ENCODE assay signal across 22 cellular contexts in genomic region chr16:85249418-85249817, GRCh38.
DNase-seq lines count a peak whose midpoint lies in the region; ATAC-seq, FAIRE-seq and TF ChIP-seq lines count a peak whose summit lies in the region.
"Had no signal": no experiment of that assay in that cellular context is flagged by ENCODE, and none has a peak within 500 bp of the region (broad histone marks: within the 10 kb centered on the region; RNA-seq: fewer than 3 reads in every experiment).

No MANE protein-coding gene starts in this region.

- peak; percentile 69 for DNase-seq in left lobe of liver (ENCODE audit: low spot score)
- DNase-seq in pancreas = peak; percentile 79 to 91 (median 83)
- DNase-seq in colonic mucosa = no peak
- no peak for DNase-seq in AG08396 (ENCODE audit: low spot score)
- no peak for DNase-seq in osteoblast (ENCODE audit: insufficient read length, low spot score, missing footprints)
- DNase-seq in dedifferentiated amniotic fluid mesenchymal stem cell (ENCODE audit: extremely low spot score) = no peak
- DNase-seq: Caco-2; CD4-positive, alpha-beta memory T cell; DMS153; GDM1; GOT3; NCI-H1105; NCI-H146; NCI-H2029; NCI-H2227 treated with DMSO at 0.1 percent for 48 hours; NCI-H510A treated with DMSO at 0.1 percent for 48 hours; NCI-H748 treated with DMSO at 0.1 percent for 48 hours; SJCRH30 had no signal

- 42 to 43% methylated on average over 16 of the region's 16 CpGs for WGBS in pancreas, 2 donors

- intact Hi-C loops in pancreas (cut with DNase I) = no loop called here
- intact Hi-C loops in colonic mucosa (cut with DNase I) = loop anchor here (5.0 kb wide), 1 partner anchor 132 kb away; no protein-coding TSS in a partner anchor

- H2AFZ ChIP-seq in osteoblast (ENCODE audit: low read length) = no peak overlapping the region

- H3K79me2 ChIP-seq in osteoblast (ENCODE audit: insufficient read depth, low read length) = peaks cover 3% of the 10 kb centered on the region

- H3K9me3 ChIP-seq in BLaER1 treated with 17β-estradiol and CSF1 and Interleukin-3, amounts not matched to agents 10 nM and 100 nM (replicated peaks in 1 of 11) = no peaks in the 10 kb centered on the region
- no peaks in the 10 kb centered on the region for H3K9me3 ChIP-seq in pancreas
- no peaks in the 10 kb centered on the region for H3K9me3 ChIP-seq in colonic mucosa
- no peaks in the 10 kb centered on the region for H3K9me3 ChIP-seq in osteoblast (ENCODE audit: low read depth, low read length)
- H3K9me3 ChIP-seq: Caco-2, SJCRH30 had no signal

- H3K4me1 ChIP-seq in BLaER1 treated with 17β-estradiol and CSF1 and Interleukin-3, amounts not matched to agents 10 nM and 100 nM = peaks cover 28 to 99% (median 88%) of the 10 kb centered on the region in 10 experiments
- H3K4me1 ChIP-seq in pancreas (peaks cover 0 to 3% (median 0%) of the 10 kb centered on the region in 3 donors), colonic mucosa (no peaks in the 10 kb centered on the region), osteoblast (ENCODE audit: insufficient read depth, low read length) (no peaks in the 10 kb centered on the region)
- H3K4me1 ChIP-seq: Caco-2 had no signal

- no peaks in the 10 kb centered on the region for H3K36me3 ChIP-seq in BLaER1 treated with 17β-estradiol and CSF1 and Interleukin-3, amounts not matched to agents 10 nM and 100 nM
- no peaks in the 10 kb centered on the region for H3K36me3 ChIP-seq in pancreas
- no peaks in the 10 kb centered on the region for H3K36me3 ChIP-seq in colonic mucosa
- H3K36me3 ChIP-seq in osteoblast (ENCODE audit: insufficient read depth, low read length) = no peaks in the 10 kb centered on the region
- H3K36me3 ChIP-seq: SJCRH30 had no signal

- peak overlapping the region in 2 of 11 experiments; percentile 4 to 43; a peak in 2 of 22 replicates for H3K27ac ChIP-seq in BLaER1 treated with 17β-estradiol and CSF1 and Interleukin-3, amounts not matched to agents 10 nM and 100 nM
- H3K27ac ChIP-seq in pancreas (no peak overlapping the region), colonic mucosa (no peak overlapping the region), osteoblast (ENCODE audit: low read depth, low read length) (no peak overlapping the region)
- H3K27ac ChIP-seq: SJCRH30 had no signal

- ATAC-seq in SK-N-SH treated with all-trans-retinoic acid at 6 μM for 48 hours (no peak), left lobe of liver (peak; percentile 32), pancreas (peak; percentile 64 to 80 (median 75))
- ATAC-seq: Panc1 had no signal

- H4K20me1 ChIP-seq in BLaER1 treated with 17β-estradiol and CSF1 and Interleukin-3, amounts not matched to agents 10 nM and 100 nM = peaks cover 0 to 9% (median 0%) of the 10 kb centered on the region in 11 experiments; a peak in 4 of 22 replicates
- H4K20me1 ChIP-seq in osteoblast (ENCODE audit: insufficient read depth, low read length) = peaks cover 79% of the 10 kb centered on the region

- peak overlapping the region in 2 of 11 experiments; percentile 29 to 42; a peak in 2 of 22 replicates for H3K9ac ChIP-seq in BLaER1 treated with 17β-estradiol and CSF1 and Interleukin-3, amounts not matched to agents 10 nM and 100 nM
- H3K9ac ChIP-seq in colonic mucosa (ENCODE audit: low read depth in 2 of 2, low read length in 2 of 2) = no peak overlapping the region

- H3K27me3 ChIP-seq in BLaER1 treated with 17β-estradiol and CSF1 and Interleukin-3, amounts not matched to agents 10 nM and 100 nM = no peaks in the 10 kb centered on the region
- no peaks in the 10 kb centered on the region for H3K27me3 ChIP-seq in pancreas
- no peaks in the 10 kb centered on the region for H3K27me3 ChIP-seq in colonic mucosa
- no peaks in the 10 kb centered on the region for H3K27me3 ChIP-seq in osteoblast (ENCODE audit: insufficient read depth, low read length)
- H3K27me3 ChIP-seq: SJCRH30 had no signal

- FAIRE-seq in pancreas (lab: Jason Lieb, UNC) = no peak
- FAIRE-seq: HTR-8/SVneo had no signal

- no peak overlapping the region for H3K4me3 ChIP-seq in BLaER1 treated with 17β-estradiol and CSF1 and Interleukin-3, amounts not matched to agents 10 nM and 100 nM
- H3K4me3 ChIP-seq in pancreas (no peak overlapping the region), colonic mucosa (no peak overlapping the region), osteoblast (ENCODE audit: insufficient read depth, low read length) (no peak overlapping the region)
- H3K4me3 ChIP-seq: SJCRH30 had no signal

- H3K4me2 ChIP-seq in BLaER1 treated with 17β-estradiol and CSF1 and Interleukin-3, amounts not matched to agents 10 nM and 100 nM = peak overlapping the region in 9 of 11 experiments; percentile 41 to 89 (median 76); a peak in 14 of 22 replicates
- H3K4me2 ChIP-seq in osteoblast (ENCODE audit: insufficient read depth, low read length) = no peak overlapping the region

- TF ChIP-seq CTCF in pancreas (IDR thresholded peaks at IDR 0.05) (no peak), colonic mucosa (IDR thresholded peaks at IDR 0.05) (no peak), osteoblast (IDR thresholded peaks at IDR 0.05; ENCODE audit: extremely low read depth, low read depth, low read length) (no peak)

TF ChIP-seq in SK-N-SH treated with all-trans-retinoic acid at 6 μM for 48 hours, 23 proteins besides CTCF, POLR2A, EP300 and RAD21:
- peak; percentile 14; the same call in 1 of the 2 replicates for TF ChIP-seq TCF4 (CRISPR knock-in tag; IDR thresholded peaks at IDR 0.05; ENCODE audit: borderline replicate concordance)
- no peak for TF ChIP-seq TOX (CRISPR knock-in tag; IDR thresholded peaks at IDR 0.05; ENCODE audit: borderline replicate concordance)
- TF ChIP-seq PPARA (CRISPR knock-in tag; IDR thresholded peaks at IDR 0.05; ENCODE audit: borderline replicate concordance) = no peak

Comparison
In these comparisons a context has a peak if more than half of its experiments do, and no peak if none do; other contexts are left out.
1. DNase-seq: peak in left lobe of liver (single experiment) and pancreas (6 of 6); none in colonic mucosa (single experiment), AG08396 (single experiment), osteoblast (single experiment) and dedifferentiated amniotic fluid mesenchymal stem cell (single experiment).